In the genomic region with DNA sequence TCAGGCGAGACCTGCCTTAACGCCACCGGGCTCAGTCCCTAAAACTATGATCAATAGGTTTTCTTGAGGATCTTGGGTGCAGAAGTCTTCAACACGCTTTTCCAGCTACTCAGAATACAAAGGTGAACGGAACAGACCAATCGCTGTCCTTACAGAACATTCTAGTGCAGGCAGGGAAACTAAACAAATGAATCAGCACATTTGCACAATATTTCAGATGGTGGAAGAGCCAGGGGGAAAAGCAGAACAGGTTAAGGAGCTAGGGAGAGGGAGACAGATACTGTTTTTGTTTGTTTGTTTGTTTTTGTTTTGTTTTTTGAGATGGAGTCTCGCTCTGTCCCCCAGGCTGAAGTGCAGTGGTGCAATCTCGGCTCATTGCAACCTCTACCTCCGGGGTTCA, we compare ENCODE assay signal across 3 cellular contexts.
A peak's percentile ranks its signal among the peaks of the same experiment; 100 is the strongest.
TF ChIP-seq lines count a peak whose summit lies in the region.

No MANE protein-coding gene starts in this region.

TF ChIP-seq in HepG2, 621 proteins besides CTCF, POLR2A, EP300 and RAD21:
- TF ChIP-seq SMYD3 (CRISPR knock-in tag; IDR thresholded peaks at IDR 0.05), result no peak
- no peak for TF ChIP-seq ZNF746 (CRISPR knock-in tag; IDR thresholded peaks at IDR 0.05)
- TF ChIP-seq MAFK (conservative IDR thresholded peaks at IDR 0.05 in 1 of 2, IDR thresholded peaks at IDR 0.05 in 1 of 2; ENCODE audit: low read length in 2 of 2), result peak; percentile 41; a peak in 2 of 4 replicates

TF ChIP-seq in A549, 52 proteins besides CTCF, POLR2A, EP300 and RAD21:
- TF ChIP-seq, protein P1, sequence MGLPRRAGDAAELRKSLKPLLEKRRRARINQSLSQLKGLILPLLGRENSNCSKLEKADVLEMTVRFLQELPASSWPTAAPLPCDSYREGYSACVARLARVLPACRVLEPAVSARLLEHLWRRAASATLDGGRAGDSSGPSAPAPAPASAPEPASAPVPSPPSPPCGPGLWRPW (IDR thresholded peaks at IDR 0.05), result no peak
- TF ChIP-seq MAFK (IDR thresholded peaks at IDR 0.05; ENCODE audit: partially characterized antibody) (peak; percentile 44), ZFP36 (IDR thresholded peaks at IDR 0.05; ENCODE audit: borderline replicate concordance, partially characterized antibody) (no peak)

TF ChIP-seq in K562, 482 proteins besides CTCF, POLR2A, EP300 and RAD21 (continues in another document):
- TF ChIP-seq GABPB1 (CRISPR knock-in tag; IDR thresholded peaks at IDR 0.05) (no peak), MTF1 (CRISPR knock-in tag; IDR thresholded peaks at IDR 0.05; ENCODE audit: borderline replicate concordance) (no peak), C11orf30 (IDR thresholded peaks at IDR 0.05; ENCODE audit: low read depth) (peak; percentile 79), CCNT2 (IDR thresholded peaks at IDR 0.05; ENCODE audit: borderline replicate concordance, extremely low read depth, insufficient read length, low read depth, low read length) (no peak), TRIM24 (IDR thresholded peaks at IDR 0.05) (no peak), NONO (IDR thresholded peaks at IDR 0.05; ENCODE audit: low read depth in 2 of 2, low read length in 1 of 2) (no peak), HEY1 (CRISPR knock-in tag; IDR thresholded peaks at IDR 0.05; ENCODE audit: borderline replicate concordance) (no peak), NFE2 (IDR thresholded peaks at IDR 0.05; ENCODE audit: low read depth) (peak; percentile 41; the same call in 1 of the 2 replicates), ZNF41 (CRISPR knock-in tag; conservative IDR thresholded peaks at IDR 0.05) (no peak), HNRNPLL (IDR thresholded peaks at IDR 0.05; ENCODE audit: low read depth, low read length, poor library complexity, severe bottlenecking) (no peak), ZNF263 (CRISPR knock-in tag; IDR thresholded peaks at IDR 0.05; ENCODE audit: borderline replicate concordance) (no peak), CREM (IDR thresholded peaks at IDR 0.05; ENCODE audit: low read depth) (no peak), STAT5B (CRISPR knock-in tag; IDR thresholded peaks at IDR 0.05) (no peak), ZNF316 (IDR thresholded peaks at IDR 0.05) (peak; percentile 77), ZNF23 (CRISPR knock-in tag; IDR thresholded peaks at IDR 0.05) (no peak), ESRRB (CRISPR knock-in tag; IDR thresholded peaks at IDR 0.05; ENCODE audit: borderline replicate concordance) (no peak), CCAR2 (IDR thresholded peaks at IDR 0.05; ENCODE audit: low read depth, low read length) (no peak), ZNF583 (CRISPR knock-in tag; IDR thresholded peaks at IDR 0.05) (no peak), ILK (tag; IDR thresholded peaks at IDR 0.05; ENCODE audit: borderline replicate concordance, low read depth) (no peak), HDAC1 (IDR thresholded peaks at IDR 0.05) (no peak), CBX8 (IDR thresholded peaks at IDR 0.05; ENCODE audit: borderline replicate concordance, extremely low read depth, low read depth, low read length, poor library complexity, severe bottlenecking) (no peak), ZNF780A (CRISPR knock-in tag; IDR thresholded peaks at IDR 0.05) (no peak)
- TF ChIP-seq, protein P2, sequence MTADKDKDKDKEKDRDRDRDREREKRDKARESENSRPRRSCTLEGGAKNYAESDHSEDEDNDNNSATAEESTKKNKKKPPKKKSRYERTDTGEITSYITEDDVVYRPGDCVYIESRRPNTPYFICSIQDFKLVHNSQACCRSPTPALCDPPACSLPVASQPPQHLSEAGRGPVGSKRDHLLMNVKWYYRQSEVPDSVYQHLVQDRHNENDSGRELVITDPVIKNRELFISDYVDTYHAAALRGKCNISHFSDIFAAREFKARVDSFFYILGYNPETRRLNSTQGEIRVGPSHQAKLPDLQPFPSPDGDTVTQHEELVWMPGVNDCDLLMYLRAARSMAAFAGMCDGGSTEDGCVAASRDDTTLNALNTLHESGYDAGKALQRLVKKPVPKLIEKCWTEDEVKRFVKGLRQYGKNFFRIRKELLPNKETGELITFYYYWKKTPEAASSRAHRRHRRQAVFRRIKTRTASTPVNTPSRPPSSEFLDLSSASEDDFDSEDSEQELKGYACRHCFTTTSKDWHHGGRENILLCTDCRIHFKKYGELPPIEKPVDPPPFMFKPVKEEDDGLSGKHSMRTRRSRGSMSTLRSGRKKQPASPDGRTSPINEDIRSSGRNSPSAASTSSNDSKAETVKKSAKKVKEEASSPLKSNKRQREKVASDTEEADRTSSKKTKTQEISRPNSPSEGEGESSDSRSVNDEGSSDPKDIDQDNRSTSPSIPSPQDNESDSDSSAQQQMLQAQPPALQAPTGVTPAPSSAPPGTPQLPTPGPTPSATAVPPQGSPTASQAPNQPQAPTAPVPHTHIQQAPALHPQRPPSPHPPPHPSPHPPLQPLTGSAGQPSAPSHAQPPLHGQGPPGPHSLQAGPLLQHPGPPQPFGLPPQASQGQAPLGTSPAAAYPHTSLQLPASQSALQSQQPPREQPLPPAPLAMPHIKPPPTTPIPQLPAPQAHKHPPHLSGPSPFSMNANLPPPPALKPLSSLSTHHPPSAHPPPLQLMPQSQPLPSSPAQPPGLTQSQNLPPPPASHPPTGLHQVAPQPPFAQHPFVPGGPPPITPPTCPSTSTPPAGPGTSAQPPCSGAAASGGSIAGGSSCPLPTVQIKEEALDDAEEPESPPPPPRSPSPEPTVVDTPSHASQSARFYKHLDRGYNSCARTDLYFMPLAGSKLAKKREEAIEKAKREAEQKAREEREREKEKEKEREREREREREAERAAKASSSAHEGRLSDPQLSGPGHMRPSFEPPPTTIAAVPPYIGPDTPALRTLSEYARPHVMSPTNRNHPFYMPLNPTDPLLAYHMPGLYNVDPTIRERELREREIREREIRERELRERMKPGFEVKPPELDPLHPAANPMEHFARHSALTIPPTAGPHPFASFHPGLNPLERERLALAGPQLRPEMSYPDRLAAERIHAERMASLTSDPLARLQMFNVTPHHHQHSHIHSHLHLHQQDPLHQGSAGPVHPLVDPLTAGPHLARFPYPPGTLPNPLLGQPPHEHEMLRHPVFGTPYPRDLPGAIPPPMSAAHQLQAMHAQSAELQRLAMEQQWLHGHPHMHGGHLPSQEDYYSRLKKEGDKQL (CRISPR knock-in tag; IDR thresholded peaks at IDR 0.05; ENCODE audit: borderline replicate concordance), result no peak
- TF ChIP-seq, protein P3, sequence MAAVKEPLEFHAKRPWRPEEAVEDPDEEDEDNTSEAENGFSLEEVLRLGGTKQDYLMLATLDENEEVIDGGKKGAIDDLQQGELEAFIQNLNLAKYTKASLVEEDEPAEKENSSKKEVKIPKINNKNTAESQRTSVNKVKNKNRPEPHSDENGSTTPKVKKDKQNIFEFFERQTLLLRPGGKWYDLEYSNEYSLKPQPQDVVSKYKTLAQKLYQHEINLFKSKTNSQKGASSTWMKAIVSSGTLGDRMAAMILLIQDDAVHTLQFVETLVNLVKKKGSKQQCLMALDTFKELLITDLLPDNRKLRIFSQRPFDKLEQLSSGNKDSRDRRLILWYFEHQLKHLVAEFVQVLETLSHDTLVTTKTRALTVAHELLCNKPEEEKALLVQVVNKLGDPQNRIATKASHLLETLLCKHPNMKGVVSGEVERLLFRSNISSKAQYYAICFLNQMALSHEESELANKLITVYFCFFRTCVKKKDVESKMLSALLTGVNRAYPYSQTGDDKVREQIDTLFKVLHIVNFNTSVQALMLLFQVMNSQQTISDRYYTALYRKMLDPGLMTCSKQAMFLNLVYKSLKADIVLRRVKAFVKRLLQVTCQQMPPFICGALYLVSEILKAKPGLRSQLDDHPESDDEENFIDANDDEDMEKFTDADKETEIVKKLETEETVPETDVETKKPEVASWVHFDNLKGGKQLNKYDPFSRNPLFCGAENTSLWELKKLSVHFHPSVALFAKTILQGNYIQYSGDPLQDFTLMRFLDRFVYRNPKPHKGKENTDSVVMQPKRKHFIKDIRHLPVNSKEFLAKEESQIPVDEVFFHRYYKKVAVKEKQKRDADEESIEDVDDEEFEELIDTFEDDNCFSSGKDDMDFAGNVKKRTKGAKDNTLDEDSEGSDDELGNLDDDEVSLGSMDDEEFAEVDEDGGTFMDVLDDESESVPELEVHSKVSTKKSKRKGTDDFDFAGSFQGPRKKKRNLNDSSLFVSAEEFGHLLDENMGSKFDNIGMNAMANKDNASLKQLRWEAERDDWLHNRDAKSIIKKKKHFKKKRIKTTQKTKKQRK (IDR thresholded peaks at IDR 0.05; ENCODE audit: borderline replicate concordance, low read depth, low read length), result no peak
- TF ChIP-seq, protein P4, sequence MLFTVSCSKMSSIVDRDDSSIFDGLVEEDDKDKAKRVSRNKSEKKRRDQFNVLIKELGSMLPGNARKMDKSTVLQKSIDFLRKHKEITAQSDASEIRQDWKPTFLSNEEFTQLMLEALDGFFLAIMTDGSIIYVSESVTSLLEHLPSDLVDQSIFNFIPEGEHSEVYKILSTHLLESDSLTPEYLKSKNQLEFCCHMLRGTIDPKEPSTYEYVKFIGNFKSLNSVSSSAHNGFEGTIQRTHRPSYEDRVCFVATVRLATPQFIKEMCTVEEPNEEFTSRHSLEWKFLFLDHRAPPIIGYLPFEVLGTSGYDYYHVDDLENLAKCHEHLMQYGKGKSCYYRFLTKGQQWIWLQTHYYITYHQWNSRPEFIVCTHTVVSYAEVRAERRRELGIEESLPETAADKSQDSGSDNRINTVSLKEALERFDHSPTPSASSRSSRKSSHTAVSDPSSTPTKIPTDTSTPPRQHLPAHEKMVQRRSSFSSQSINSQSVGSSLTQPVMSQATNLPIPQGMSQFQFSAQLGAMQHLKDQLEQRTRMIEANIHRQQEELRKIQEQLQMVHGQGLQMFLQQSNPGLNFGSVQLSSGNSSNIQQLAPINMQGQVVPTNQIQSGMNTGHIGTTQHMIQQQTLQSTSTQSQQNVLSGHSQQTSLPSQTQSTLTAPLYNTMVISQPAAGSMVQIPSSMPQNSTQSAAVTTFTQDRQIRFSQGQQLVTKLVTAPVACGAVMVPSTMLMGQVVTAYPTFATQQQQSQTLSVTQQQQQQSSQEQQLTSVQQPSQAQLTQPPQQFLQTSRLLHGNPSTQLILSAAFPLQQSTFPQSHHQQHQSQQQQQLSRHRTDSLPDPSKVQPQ (CRISPR knock-in tag; IDR thresholded peaks at IDR 0.05; ENCODE audit: borderline replicate concordance), result no peak
- TF ChIP-seq, protein P5, sequence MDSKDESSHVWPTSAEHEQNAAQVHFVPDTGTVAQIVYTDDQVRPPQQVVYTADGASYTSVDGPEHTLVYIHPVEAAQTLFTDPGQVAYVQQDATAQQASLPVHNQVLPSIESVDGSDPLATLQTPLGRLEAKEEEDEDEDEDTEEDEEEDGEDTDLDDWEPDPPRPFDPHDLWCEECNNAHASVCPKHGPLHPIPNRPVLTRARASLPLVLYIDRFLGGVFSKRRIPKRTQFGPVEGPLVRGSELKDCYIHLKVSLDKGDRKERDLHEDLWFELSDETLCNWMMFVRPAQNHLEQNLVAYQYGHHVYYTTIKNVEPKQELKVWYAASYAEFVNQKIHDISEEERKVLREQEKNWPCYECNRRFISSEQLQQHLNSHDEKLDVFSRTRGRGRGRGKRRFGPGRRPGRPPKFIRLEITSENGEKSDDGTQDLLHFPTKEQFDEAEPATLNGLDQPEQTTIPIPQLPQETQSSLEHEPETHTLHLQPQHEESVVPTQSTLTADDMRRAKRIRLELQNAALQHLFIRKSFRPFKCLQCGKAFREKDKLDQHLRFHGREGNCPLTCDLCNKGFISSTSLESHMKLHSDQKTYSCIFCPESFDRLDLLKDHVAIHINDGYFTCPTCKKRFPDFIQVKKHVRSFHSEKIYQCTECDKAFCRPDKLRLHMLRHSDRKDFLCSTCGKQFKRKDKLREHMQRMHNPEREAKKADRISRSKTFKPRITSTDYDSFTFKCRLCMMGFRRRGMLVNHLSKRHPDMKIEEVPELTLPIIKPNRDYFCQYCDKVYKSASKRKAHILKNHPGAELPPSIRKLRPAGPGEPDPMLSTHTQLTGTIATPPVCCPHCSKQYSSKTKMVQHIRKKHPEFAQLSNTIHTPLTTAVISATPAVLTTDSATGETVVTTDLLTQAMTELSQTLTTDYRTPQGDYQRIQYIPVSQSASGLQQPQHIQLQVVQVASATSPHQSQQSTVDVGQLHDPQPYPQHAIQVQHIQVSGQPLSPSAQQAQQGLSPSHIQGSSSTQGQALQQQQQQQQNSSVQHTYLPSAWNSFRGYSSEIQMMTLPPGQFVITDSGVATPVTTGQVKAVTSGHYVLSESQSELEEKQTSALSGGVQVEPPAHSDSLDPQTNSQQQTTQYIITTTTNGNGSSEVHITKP (IDR thresholded peaks at IDR 0.05; ENCODE audit: partially characterized antibody), result peak; percentile 50
- TF ChIP-seq, protein P6, sequence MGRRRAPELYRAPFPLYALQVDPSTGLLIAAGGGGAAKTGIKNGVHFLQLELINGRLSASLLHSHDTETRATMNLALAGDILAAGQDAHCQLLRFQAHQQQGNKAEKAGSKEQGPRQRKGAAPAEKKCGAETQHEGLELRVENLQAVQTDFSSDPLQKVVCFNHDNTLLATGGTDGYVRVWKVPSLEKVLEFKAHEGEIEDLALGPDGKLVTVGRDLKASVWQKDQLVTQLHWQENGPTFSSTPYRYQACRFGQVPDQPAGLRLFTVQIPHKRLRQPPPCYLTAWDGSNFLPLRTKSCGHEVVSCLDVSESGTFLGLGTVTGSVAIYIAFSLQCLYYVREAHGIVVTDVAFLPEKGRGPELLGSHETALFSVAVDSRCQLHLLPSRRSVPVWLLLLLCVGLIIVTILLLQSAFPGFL (CRISPR knock-in tag; IDR thresholded peaks at IDR 0.05), result no peak
